In the genomic region with DNA sequence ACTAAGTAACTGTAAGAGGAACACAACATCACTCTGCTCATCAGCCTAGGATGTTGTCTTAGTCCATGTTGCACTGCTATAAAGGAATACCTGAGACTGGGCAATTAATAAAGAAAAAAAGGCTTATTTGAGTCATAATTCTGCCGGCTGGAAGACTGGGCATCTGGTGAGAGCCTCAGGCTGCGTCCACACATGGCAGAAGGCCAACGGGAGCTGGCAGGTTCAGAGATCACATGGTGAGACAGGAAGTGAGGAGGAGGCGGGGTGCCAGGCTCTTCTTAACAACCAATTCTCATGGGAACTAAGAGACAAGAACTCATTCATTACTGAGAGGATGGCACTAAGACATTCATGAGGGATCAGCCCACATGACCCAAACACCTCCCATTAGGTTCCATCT, we compare ENCODE assay signal across 8 cellular contexts. TPM values are rescaled to one million over a fixed set of nuclear protein-coding genes. Genes with fewer than 3 reads are reported as not detected.
DNase-seq lines count a peak whose midpoint lies in the region; ATAC-seq, FAIRE-seq and TF ChIP-seq lines count a peak whose summit lies in the region.

No MANE protein-coding gene starts in this region.

- H3K79me2 ChIP-seq in GM12878 (ENCODE audit: control insufficient read depth, insufficient read depth, low read length): no peaks in the 10 kb centered on the region
- H3K79me2 ChIP-seq in HepG2 (ENCODE audit: insufficient read depth, low read length): no peaks in the 10 kb centered on the region

- H4K20me1 ChIP-seq in GM12878 (ENCODE audit: control insufficient read depth, insufficient read depth) (no peaks in the 10 kb centered on the region; the same call in 1 of the 2 replicates), HepG2 (ENCODE audit: insufficient read depth, low read length) (no peaks in the 10 kb centered on the region)

- H3K27me3 ChIP-seq in GM12878 (replicated peaks in 1 of 2; ENCODE audit: control insufficient read depth in 2 of 2, insufficient read depth in 2 of 2, low read length in 1 of 2): no peaks in the 10 kb centered on the region
- H3K27me3 ChIP-seq in HepG2 (ENCODE audit: control insufficient read depth in 1 of 2, insufficient read depth in 2 of 2, low read length in 2 of 2): no peaks in the 10 kb centered on the region

- H3K4me2 ChIP-seq in GM12878 (ENCODE audit: control insufficient read depth, insufficient read depth) (no peak overlapping the region), HepG2 (ENCODE audit: low read depth, low read length) (no peak overlapping the region)

- no peaks in the 10 kb centered on the region for H3K4me1 ChIP-seq in GM12878 (ENCODE audit: control insufficient read depth, insufficient read depth, low read length)
- H3K4me1 ChIP-seq in HepG2 (ENCODE audit: insufficient read depth, low read length): no peaks in the 10 kb centered on the region

- intact Hi-C loops in GM12878 (cut with micrococcal nuclease; ENCODE audit: unreplicated experiment): no loop called here
- intact Hi-C loops in HepG2 (cut with micrococcal nuclease; ENCODE audit: unreplicated experiment): loop anchor here (5.0 kb wide), 1 partner anchor 47 kb away; a partner anchor contains a TSS

- BruUV-seq in GM12878 (replicated peaks; lab: Mats Ljungman, UMichigan): no TSS peak
- BruUV-seq in HepG2 (replicated peaks; lab: Mats Ljungman, UMichigan): no TSS peak

- H3K36me3 ChIP-seq in GM12878 (ENCODE audit: control insufficient read depth in 2 of 2, insufficient read depth in 2 of 2, low read length in 1 of 2) (peaks cover 4 to 21% of the 10 kb centered on the region in 2 experiments), HepG2 (replicated peaks in 1 of 2; ENCODE audit: control insufficient read depth in 1 of 2, insufficient read depth in 2 of 2, low read length in 2 of 2) (peaks cover 21 to 64% of the 10 kb centered on the region in 2 experiments)

- H3K27ac ChIP-seq in GM12878 (ENCODE audit: control insufficient read depth, insufficient read depth) (no peak overlapping the region), HepG2 (ENCODE audit: extremely low read length, insufficient read depth, low read length) (no peak overlapping the region)

- CTCF ChIA-PET in GM12878 (lab: Yijun Ruan, JAX) (interaction anchor here (1.0 to 1.1 kb wide), 2 partner anchors 18 to 135 kb away, joined by 3 read pairs; no protein-coding TSS in a partner anchor), HepG2 (lab: Yijun Ruan, JAX; ENCODE audit: low intra/inter-chr PET ratio, low total read pairs) (no interaction called here)

- in situ Hi-C loops in GM12878 (cut with MboI) (loop anchor here (5.0 kb wide), 1 partner anchor 152 kb away; a partner anchor contains a TSS), HepG2 (cut with HindIII; ENCODE audit: extremely low pct_ligation_motif_present, low pct_unique_long_range_greater_than_20kb) (no loop called here)

- H3K9me3 ChIP-seq in GM12878 (replicated peaks; ENCODE audit: control insufficient read depth, insufficient read depth, low read length) (no peaks in the 10 kb centered on the region), HepG2 (ENCODE audit: low read length) (no peaks in the 10 kb centered on the region)

- TF ChIP-seq POLR2A in GM12878 (IDR thresholded peaks at IDR 0.05; ENCODE audit: low read depth, low read length) (no peak), HepG2 (IDR thresholded peaks at IDR 0.05; ENCODE audit: insufficient read depth in 1 of 2, low read depth in 2 of 2, low read length in 2 of 2) (no peak)

- TF ChIP-seq CTCF in AG10803 (conservative IDR thresholded peaks at IDR 0.05; ENCODE audit: low read length): no peak
- no peak for TF ChIP-seq CTCF in GM12878 (IDR thresholded peaks at IDR 0.05 in 2 of 3, conservative IDR thresholded peaks at IDR 0.05 in 1 of 3; ENCODE audit: control insufficient read depth in 2 of 3, extremely low read depth in 1 of 3, insufficient read depth in 1 of 3, low read depth in 3 of 3, low read length in 3 of 3)
- TF ChIP-seq CTCF in HepG2 (CRISPR knock-in tag; IDR thresholded peaks at IDR 0.05): no peak

- WGBS in GM12878 (ENCODE audit: insufficient coverage, insufficient replicate concordance, low lambda C conversion rate, missing lambda C conversion rate): 82% methylated on average over 4 of the region's 4 CpGs
- 94% methylated on average over 4 of the region's 4 CpGs for WGBS in HepG2 (ENCODE audit: low lambda C conversion rate)

- H2AFZ ChIP-seq in GM12878 (ENCODE audit: control insufficient read depth, low read depth, low read length): no peak overlapping the region
- H2AFZ ChIP-seq in HepG2 (ENCODE audit: low read length): no peak overlapping the region

- POLR2A ChIA-PET in GM12878 (lab: Charles Lee) (no interaction called here), HepG2 (lab: Yijun Ruan, JAX) (no interaction called here)

- H3K4me3 ChIP-seq in AG10803 (ENCODE audit: low read length) (no peak overlapping the region), GM12878 (no peak overlapping the region), HepG2 (replicated peaks in 1 of 3; ENCODE audit: insufficient read depth in 1 of 3, low read depth in 2 of 3, low read length in 3 of 3) (no peak overlapping the region)

- TF ChIP-seq RAD21 in GM12878 (IDR thresholded peaks at IDR 0.05; ENCODE audit: insufficient read depth, low read depth, low read length) (no peak), HepG2 (CRISPR knock-in tag; IDR thresholded peaks at IDR 0.05) (no peak)

- SMC1A ChIA-PET in GM12878 (lab: Charles Lee; ENCODE audit: uncharacterized antibody, unreplicated experiment): interaction anchor here (1.0 to 1.2 kb wide), 2 partner anchors 149 to 254 kb away, joined by 3 read pairs; no protein-coding TSS in a partner anchor

- no peak overlapping the region for H3K9ac ChIP-seq in GM12878 (ENCODE audit: control insufficient read depth, insufficient read depth, low read length)
- no peak overlapping the region for H3K9ac ChIP-seq in HepG2 (ENCODE audit: insufficient read depth, low read depth, low read length)

- RAD21 ChIA-PET in GM12878 (lab: Charles Lee; ENCODE audit: unreplicated experiment): no interaction called here

- DNase-seq in AG10803 (ENCODE audit: low read depth) (peak; percentile 94), NCI-H1105 (lab: John Stamatoyannopoulos, UW) (peak; percentile 65), GM12878 (ENCODE audit: low read depth, low spot score) (no peak), HepG2 (ENCODE audit: low spot score) (no peak), GM19238 (ENCODE audit: insufficient read length, low spot score) (no peak), iPS-NIHi7 (ENCODE audit: extremely low spot score) (no peak)
- no peak for DNase-seq in activated CD4-positive, alpha-beta T cell treated with anti-CD3 and anti-CD28 coated beads, Interleukin-2, amount 50 U/mL, for 4 hours

- FAIRE-seq in GM12878 (lab: Jason Lieb, UNC): no peak
- FAIRE-seq in HepG2 (lab: Jason Lieb, UNC): no peak

- TF ChIP-seq EP300 in GM12878 (IDR thresholded peaks at IDR 0.05; ENCODE audit: borderline replicate concordance in 1 of 2, control insufficient read depth in 1 of 2, low read depth in 2 of 2, low read length in 2 of 2) (no peak), HepG2 (IDR thresholded peaks at IDR 0.05; ENCODE audit: low read depth in 2 of 2, low read length in 2 of 2) (no peak), HepG2 (CRISPR knock-in tag; IDR thresholded peaks at IDR 0.05; ENCODE audit: borderline replicate concordance) (no peak)

- ATAC-seq in GM12878 (peak; percentile 54), HepG2 (no peak), HG03039 (IDR thresholded peaks at IDR 0.05; ENCODE audit: unreplicated experiment) (no peak)

TF ChIP-seq in GM12878, 131 proteins besides CTCF, POLR2A, EP300 and RAD21 (continues in another document):
- no peak for TF ChIP-seq HDAC6 (IDR thresholded peaks at IDR 0.05; ENCODE audit: unreplicated experiment)

RNA-seq across cellular contexts. Expression of a gene that starts 46.8 kb away (rescaled TPM):
- 172 and 182 TPM in 2 replicates for total RNA-seq in GM12878 (2013; cell fraction: nucleolus; rRNA removed)
- total RNA-seq in GM12878 (2014; rRNA removed): 9.1 and 9.7 TPM in 2 replicates
- total RNA-seq in GM12878 (2014; rRNA removed; fragmentation: Illumina TruSeq; extraction: Trizol): 8.8 and 8.9 TPM in 2 replicates
- 9.9 and 12.5 TPM in 2 replicates for total RNA-seq in GM12878 (2021)
- polyA plus RNA-seq in GM12878 (2011; ENCODE audit: low read depth): 6.5 TPM
- polyA plus RNA-seq in GM12878 (2011; rRNA removed): 23.3 and 27.7 TPM in 2 replicates
- 27.6 and 31.4 TPM in 2 replicates for polyA plus RNA-seq in GM12878 (2011; cell fraction: cytosol; rRNA removed)
- 40.5 and 53.9 TPM in 2 replicates for polyA plus RNA-seq in GM12878 (2011; cell fraction: nucleus; rRNA removed)
- polyA plus RNA-seq in GM12878 (2012): 5.8 and 8.6 TPM in 2 replicates
- polyA plus RNA-seq in GM12878 (2014; fragmentation: Illumina TruSeq; extraction: Trizol): 11.1 and 11.4 TPM in 2 replicates
- polyA plus RNA-seq in GM12878 (2014; fragmentation: Nextera tagmentation; extraction: Ambion mirVana): 1 to 10 TPM; 1.9 to 2.3 TPM
- polyA plus RNA-seq in GM12878 (2014; rRNA removed): 8.2 and 11.3 TPM in 2 replicates
- 1 to 10 TPM; 4.0 to 5.1 TPM for polyA plus RNA-seq in GM12878 (2016; fragmentation: Nextera tagmentation; extraction: Ambion mirVana)
- 96.1 and 119 TPM in 2 replicates for polyA minus RNA-seq in GM12878 (2011; rRNA and poly(A)+ RNA removed)
- 17.8 and 19.0 TPM in 2 replicates for polyA minus RNA-seq in GM12878 (2011; cell fraction: cytosol; rRNA and poly(A)+ RNA removed)
- polyA minus RNA-seq in GM12878 (2011; cell fraction: nucleus; rRNA and poly(A)+ RNA removed): 45.7 and 57.9 TPM in 2 replicates
- total RNA-seq in HepG2 (2016; rRNA removed; fragmentation: Illumina TruSeq; extraction: Trizol): 6.7 and 13.3 TPM in 2 replicates
- 1.4 and 1.8 TPM in 2 replicates for total RNA-seq in HepG2 (2016; cell fraction: cytosol; rRNA removed; fragmentation: Illumina TruSeq; extraction: Trizol; ENCODE audit: low read depth)
- 8.3 and 11.8 TPM in 2 replicates for total RNA-seq in HepG2 (2016; cell fraction: insoluble cytoplasmic fraction; rRNA removed; fragmentation: Illumina TruSeq; extraction: Trizol)
- total RNA-seq in HepG2 (2016; cell fraction: membrane; rRNA removed; fragmentation: Illumina TruSeq; extraction: Trizol): 2.4 TPM in 2 replicates
- 18.5 and 19.8 TPM in 2 replicates for total RNA-seq in HepG2 (2016; cell fraction: nucleus; rRNA removed; fragmentation: Illumina TruSeq; extraction: Trizol)
- polyA plus RNA-seq in HepG2 (2011; rRNA removed): 7.1 and 9.3 TPM in 2 replicates
- 6.6 and 7.9 TPM in 2 replicates for polyA plus RNA-seq in HepG2 (2011; cell fraction: cytosol; rRNA removed)
- 18.6 and 19.9 TPM in 2 replicates for polyA plus RNA-seq in HepG2 (2011; cell fraction: nucleus; rRNA removed)
- 4.5 and 5.4 TPM in 2 replicates for polyA plus RNA-seq in HepG2 (2012)
- 0.27 and 0.32 TPM in 2 replicates for polyA plus RNA-seq in HepG2 (2016; cell fraction: cytosol; fragmentation: Illumina TruSeq; extraction: Trizol; ENCODE audit: low read depth)
- 5.1 and 5.6 TPM in 2 replicates for polyA plus RNA-seq in HepG2 (2016; cell fraction: insoluble cytoplasmic fraction; fragmentation: Illumina TruSeq; extraction: Trizol; ENCODE audit: low read depth)
- polyA plus RNA-seq in HepG2 (2016; cell fraction: membrane; fragmentation: Illumina TruSeq; extraction: Trizol; ENCODE audit: low read depth): 0.64 and 0.95 TPM in 2 replicates
- 7.2 and 10.0 TPM in 2 replicates for polyA plus RNA-seq in HepG2 (2016; cell fraction: nucleus; fragmentation: Illumina TruSeq; extraction: Trizol; ENCODE audit: insufficient read depth, low read depth)
- polyA minus RNA-seq in HepG2 (2011; rRNA and poly(A)+ RNA removed; ENCODE audit: low replicate concordance): 45.0 and 55.8 TPM in 2 replicates
- polyA minus RNA-seq in HepG2 (2011; cell fraction: cytosol; rRNA and poly(A)+ RNA removed): 10.0 and 13.8 TPM in 2 replicates
- 48.5 and 49.4 TPM in 2 replicates for polyA minus RNA-seq in HepG2 (2011; cell fraction: nucleus; rRNA and poly(A)+ RNA removed)

Comparison
In these comparisons a context has a peak if more than half of its experiments do, and no peak if none do; other contexts are left out.
1. DNase-seq: peak in AG10803 (single experiment) and NCI-H1105 (single experiment); none in GM12878 (single experiment), HepG2 (single experiment), GM19238 (single experiment), activated CD4-positive, alpha-beta T cell treated with anti-CD3 and anti-CD28 coated beads, Interleukin-2, amount 50 U/mL, for 4 hours (0 of 2) and iPS-NIHi7 (single experiment).